ENCODE assay signal across 8 cellular contexts in the genomic region with DNA sequence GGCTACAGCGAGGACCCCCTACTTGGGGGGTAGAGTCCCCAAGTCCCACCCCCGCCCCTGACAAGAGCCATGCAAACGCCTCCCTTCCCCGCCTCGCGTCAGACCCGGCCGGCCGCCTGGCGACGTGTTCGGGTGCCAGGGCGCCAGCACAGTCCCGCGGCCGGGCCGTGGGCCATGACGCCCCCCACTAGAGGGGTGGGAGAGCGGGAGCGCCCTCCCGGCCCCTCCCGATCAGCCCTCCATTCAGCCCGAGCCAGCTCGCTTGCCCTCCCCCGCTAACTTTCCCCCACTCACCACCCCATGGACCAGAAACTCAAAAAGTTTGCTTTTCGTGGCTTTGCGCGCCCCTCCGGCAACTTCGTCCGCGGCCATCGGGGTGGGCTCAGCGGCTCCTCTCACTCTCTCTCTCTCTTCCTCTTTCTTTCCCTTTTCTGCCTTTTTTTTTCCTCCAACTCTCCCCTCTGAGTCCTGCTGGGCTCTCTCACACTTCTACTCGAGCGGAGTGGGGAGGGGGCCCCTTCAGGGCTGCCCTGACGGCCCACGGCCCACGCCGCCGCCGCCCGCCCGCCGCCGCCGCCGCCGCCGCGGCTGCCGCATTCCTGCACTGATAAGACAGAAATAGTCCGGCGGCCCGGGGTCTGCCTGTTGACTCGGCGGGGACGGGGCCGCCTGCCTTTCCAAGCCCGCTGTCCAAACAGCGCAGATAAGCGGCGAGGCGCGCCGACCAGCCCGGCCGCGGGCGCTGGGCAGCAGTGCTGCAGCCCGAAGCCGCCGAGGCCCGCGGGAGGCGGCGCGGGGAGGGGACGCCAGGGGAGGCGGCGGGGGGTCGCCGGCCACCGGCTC. TPM values are rescaled to one million over a fixed set of nuclear protein-coding genes. Genes with fewer than 3 reads are reported as not detected.
DNase-seq lines count a peak whose midpoint lies in the region; ATAC-seq, FAIRE-seq and TF ChIP-seq lines count a peak whose summit lies in the region.

Gene SMARCD3, minus strand, starts transcription at position 504 of the 843 bp plus-strand sequence. Its CDS starts 132 bp downstream, at position 372.

- peak; percentile 60 for ATAC-seq in upper lobe of right lung
- no peak for ATAC-seq in HG02970 (IDR thresholded peaks at IDR 0.05; ENCODE audit: low FRiP score, unreplicated experiment)

- no peak for FAIRE-seq in GM19239 (lab: Jason Lieb, UNC)

- peak within 1 kb of the TSS; percentile 80 for H3K27ac ChIP-seq in upper lobe of right lung

- peaks cover 43% of the 10 kb centered on the region for H3K4me1 ChIP-seq in upper lobe of right lung

- intact Hi-C loops in upper lobe of right lung (cut with DNase I) = loop anchor here (10.0 kb wide), 1 partner anchor 56 kb away; no protein-coding TSS in a partner anchor

- H3K4me3 ChIP-seq in fibroblast of pulmonary artery (replicated peaks; ENCODE audit: low read depth, low read length) = peak within 1 kb of the TSS; percentile 72
- H3K4me3 ChIP-seq in upper lobe of right lung = peak within 1 kb of the TSS; percentile 61

- TF ChIP-seq CTCF in fibroblast of pulmonary artery (IDR thresholded peaks at IDR 0.05; ENCODE audit: low read length, missing control alignments) (no peak), upper lobe of right lung (IDR thresholded peaks at IDR 0.05) (no peak)

- no peaks in the 10 kb centered on the region for H3K36me3 ChIP-seq in upper lobe of right lung

- peaks cover 23% of the 10 kb centered on the region for H3K27me3 ChIP-seq in upper lobe of right lung

- H3K9me3 ChIP-seq in upper lobe of right lung = no peaks in the 10 kb centered on the region

- DNase-seq in COLO668 (lab: John Stamatoyannopoulos, UW; ENCODE audit: unreplicated experiment) = peak; percentile 60
- peak; percentile 66 for DNase-seq in LHCN-M2 (ENCODE audit: low read depth)
- DNase-seq in activated T-cell treated with anti-CD3 and anti-CD28 coated beads, Interleukin-2, amount 50 U/mL, for 48 hours = peak; percentile 44 to 46
- peak; percentile 64 for DNase-seq in fibroblast of pulmonary artery (ENCODE audit: low read depth)
- DNase-seq in myocyte (ENCODE audit: low read depth) = peak; percentile 86
- DNase-seq in upper lobe of right lung = peak; percentile 86
- DNase-seq in GM19239 (ENCODE audit: insufficient read length, low spot score) = no peak

RNA-seq across cellular contexts. Expression of gene SMARCD3, which starts in this region (rescaled TPM):
- 150 and 161 TPM in 2 replicates for total RNA-seq in LHCN-M2 (2014; rRNA removed)
- 97.2 TPM for polyA plus RNA-seq in LHCN-M2 (2012)
- 251 and 274 TPM in 2 replicates for total RNA-seq in myocyte
- 138 TPM for polyA plus RNA-seq in myocyte (2012)
- total RNA-seq in upper lobe of right lung = 61.5 TPM
